ENCODE assay signal across 24 cellular contexts in the genomic region with DNA sequence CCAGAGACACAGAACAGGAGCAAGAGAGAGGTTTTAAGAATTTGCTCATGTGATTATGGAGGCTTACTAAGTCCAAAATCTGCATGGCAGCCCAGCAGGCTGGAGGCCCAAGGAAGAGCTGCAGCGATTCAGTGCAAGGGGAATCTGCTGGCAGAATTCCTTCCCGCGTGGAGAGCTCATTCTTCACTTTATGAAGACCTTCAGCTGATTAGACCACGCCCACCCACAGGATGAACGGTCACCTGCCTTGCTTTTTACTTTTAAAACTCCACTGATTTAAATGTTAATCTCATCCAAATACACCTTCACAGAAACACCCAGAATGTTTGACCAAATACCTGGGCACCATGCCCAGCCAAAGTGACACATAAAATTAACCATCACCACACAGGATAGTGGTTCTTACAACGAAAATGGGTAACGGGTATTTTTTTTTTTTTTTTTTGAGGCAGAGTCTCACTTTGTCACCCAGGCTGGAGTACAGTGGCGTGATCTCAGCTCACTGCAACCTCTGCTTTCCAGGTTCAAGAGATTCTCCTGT. TPM values are rescaled to one million over a fixed set of nuclear protein-coding genes. Genes with fewer than 3 reads are reported as not detected.
A peak's percentile ranks its signal among the peaks of the same experiment; 100 is the strongest.
DNase-seq lines count a peak whose midpoint lies in the region; ATAC-seq and TF ChIP-seq lines count a peak whose summit lies in the region.
"Had no signal": no experiment of that assay in that cellular context is flagged by ENCODE, and none has a peak within 500 bp of the region (broad histone marks: within the 10 kb centered on the region; RNA-seq: fewer than 3 reads in every experiment).

No MANE protein-coding gene starts in this region.

- H3K36me3 Mint-ChIP-seq in T-helper 17 cell (ENCODE audit: low read depth) = no peaks in the 10 kb centered on the region
- H3K36me3 Mint-ChIP-seq: CD4-positive, CD25-positive, alpha-beta regulatory T cell had no signal

- no peak overlapping the region for H3K4me3 Mint-ChIP-seq in T-helper 17 cell
- H3K4me3 Mint-ChIP-seq: B cell; CD4-positive, CD25-positive, alpha-beta regulatory T cell had no signal

- H3K27ac ChIP-seq in thyroid gland = no peak overlapping the region
- H3K27ac ChIP-seq: GM23248 had no signal

- intact Hi-C loops in Right ventricle myocardium inferior (cut with DNase I) = no loop called here
- intact Hi-C loops in Right ventricle myocardium superior (cut with DNase I) = no loop called here
- intact Hi-C loops in thyroid gland (cut with DNase I) = no loop called here

- H3K27ac Mint-ChIP-seq in T-helper 17 cell = peak overlapping the region; percentile 37
- H3K27ac Mint-ChIP-seq: B cell; CD4-positive, CD25-positive, alpha-beta regulatory T cell had no signal

- DNase-seq in Right ventricle myocardium inferior (ENCODE audit: missing footprints) = peak; percentile 37
- DNase-seq in Right ventricle myocardium superior = no peak
- no peak for DNase-seq in T-helper 17 cell
- DNase-seq in left lobe of liver (ENCODE audit: low spot score) = no peak
- DNase-seq in thyroid gland = peak; percentile 10 to 15
- DNase-seq: CD4-positive, CD25-positive, alpha-beta regulatory T cell; DND-41; GM23248; HCEC 1CT; Kasumi-1; MM.1S; NCI-H1048; NCI-H1417 treated with DMSO at 0.1 percent for 48 hours; NCI-H187 treated with DMSO at 0.1 percent for 48 hours; NCI-H2107; NCI-H446 treated with DMSO at 0.1 percent for 48 hours; SHP77; SW 1271 had no signal

- no peaks in the 10 kb centered on the region for H3K4me1 Mint-ChIP-seq in T-helper 17 cell
- H3K4me1 Mint-ChIP-seq: CD4-positive, CD25-positive, alpha-beta regulatory T cell had no signal

- ATAC-seq in Right ventricle myocardium inferior = no peak
- ATAC-seq in Right ventricle myocardium superior (ENCODE audit: poor library complexity) = no peak
- ATAC-seq in T-helper 17 cell = no peak
- peak; percentile 4 for ATAC-seq in left lobe of liver
- ATAC-seq in GM18517 (IDR thresholded peaks at IDR 0.05; ENCODE audit: unreplicated experiment) = no peak
- no peak for ATAC-seq in HG02852 (IDR thresholded peaks at IDR 0.05; ENCODE audit: unreplicated experiment)
- ATAC-seq in HG02885 (IDR thresholded peaks at IDR 0.05; ENCODE audit: poor library complexity, unreplicated experiment) = no peak

- H3K9me3 ChIP-seq in T-helper 17 cell (ENCODE audit: control insufficient read depth, low read length, poor library complexity, severe bottlenecking) = no peaks in the 10 kb centered on the region
- no peaks in the 10 kb centered on the region for H3K9me3 ChIP-seq in thyroid gland

- no peak overlapping the region for H3K4me3 ChIP-seq in thyroid gland (replicated peaks in 1 of 3)
- H3K4me3 ChIP-seq: GM23248 had no signal

- no peak for TF ChIP-seq CTCF in thyroid gland (IDR thresholded peaks at IDR 0.05)

- no peaks in the 10 kb centered on the region for H3K27me3 ChIP-seq in thyroid gland

- no peaks in the 10 kb centered on the region for H3K36me3 ChIP-seq in thyroid gland

- no peaks in the 10 kb centered on the region for H3K4me1 ChIP-seq in thyroid gland

- TF ChIP-seq POLR2A in thyroid gland (IDR thresholded peaks at IDR 0.05) = no peak

- WGBS in thyroid gland, 2 donors = 65 to 71% methylated on average over 8 of the region's 8 CpGs

- peaks cover 21% of the 10 kb centered on the region for H3K27me3 Mint-ChIP-seq in T-helper 17 cell

RNA-seq across cellular contexts. Expression of a gene that starts 10.9 kb away (rescaled TPM):
- total RNA-seq in Right ventricle myocardium inferior = not detected
- not detected for total RNA-seq in Right ventricle myocardium superior
- not detected for total RNA-seq in T-helper 17 cell
- total RNA-seq in left lobe of liver = not detected
- total RNA-seq in thyroid gland = not detected
- total RNA-seq: B cell; CD4-positive, CD25-positive, alpha-beta regulatory T cell; G401; GM23248; OCI-LY7 had no signal

RNA-seq across cellular contexts. Expression of a gene that starts 32.0 kb away (rescaled TPM):
- total RNA-seq in Right ventricle myocardium inferior (31.2 TPM), Right ventricle myocardium superior (29.3 TPM), T-helper 17 cell (1 to 10 TPM; 1.1 to 1.2 TPM), left lobe of liver (359 TPM), thyroid gland (10 to 100 TPM in 3 of 4 donors, 1 to 10 TPM in 1; 5.4 to 29.9 (median 18.6) TPM)

Comparison
In these comparisons a context has a peak if more than half of its experiments do, and no peak if none do; other contexts are left out.
1. DNase-seq: peak in Right ventricle myocardium inferior (single experiment) and thyroid gland (2 of 2); none in Right ventricle myocardium superior (single experiment), T-helper 17 cell (0 of 3) and left lobe of liver (single experiment).
2. RNA of a gene that starts 32.0 kb away (total RNA-seq): 359 TPM in left lobe of liver (single experiment); 31.2 TPM in Right ventricle myocardium inferior (single experiment), 29.3 TPM in Right ventricle myocardium superior (single experiment), 5.4 to 29.9 TPM in thyroid gland and 1.1 to 1.2 TPM in T-helper 17 cell; every median in the first group is over 10 times any median in the second.